ENCODE assay signal across 18 cellular contexts in the genomic region with DNA sequence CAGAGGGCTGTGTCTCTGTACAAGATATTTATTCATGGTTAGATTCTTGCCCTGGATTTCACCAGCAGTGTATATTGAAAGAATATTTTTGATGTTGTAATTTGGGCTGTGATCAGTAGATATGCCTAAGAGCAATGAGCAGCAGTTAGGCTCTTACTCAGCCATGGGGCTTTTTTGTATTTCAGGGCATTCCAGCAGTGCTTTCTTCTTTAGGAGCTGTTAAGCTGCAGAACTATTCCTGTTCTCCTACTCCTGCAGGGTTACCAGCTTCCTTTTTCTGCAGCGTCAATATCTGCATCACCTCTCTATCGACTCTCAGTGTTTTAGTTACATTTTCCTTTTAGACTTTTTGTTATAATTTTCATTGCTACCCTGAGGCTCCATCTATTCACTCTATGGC.
DNase-seq lines count a peak whose midpoint lies in the region; ATAC-seq and TF ChIP-seq lines count a peak whose summit lies in the region.
"Had no signal": no experiment of that assay in that cellular context is flagged by ENCODE, and none has a peak within 500 bp of the region (broad histone marks: within the 10 kb centered on the region; RNA-seq: fewer than 3 reads in every experiment).

No MANE protein-coding gene starts in this region.

- H2AFZ ChIP-seq in neural progenitor cell (replicated peaks), result peak overlapping the region; percentile 92

- H3K27ac ChIP-seq in neural progenitor cell, result peak overlapping the region; percentile 67
- H3K27ac ChIP-seq: BLaER1 treated with 17β-estradiol and CSF1 and Interleukin-3, amounts not matched to agents 10 nM and 100 nM; C4-2B had no signal

- no peak overlapping the region for H3K4me3 ChIP-seq in H7 (ENCODE audit: insufficient read depth, low read depth, low read length)
- H3K4me3 ChIP-seq in neural progenitor cell, result peak overlapping the region; percentile 8
- H3K4me3 ChIP-seq: BLaER1 treated with 17β-estradiol and CSF1 and Interleukin-3, amounts not matched to agents 10 nM and 100 nM had no signal

- no peak overlapping the region for H3K4me3 Mint-ChIP-seq in neural progenitor cell
- no peak overlapping the region for H3K4me3 Mint-ChIP-seq in stimulated activated effector memory CD8-positive, alpha-beta T cell treated with anti-CD3 and anti-CD28 coated beads, Interleukin-12 subunit alpha, Interleukin-12 subunit beta, amount 100 ng/mL, for 72 hours
- H3K4me3 Mint-ChIP-seq: B cell; CD4-positive, alpha-beta T cell; CD8-positive, alpha-beta T cell had no signal

- H3K36me3 Mint-ChIP-seq in neural progenitor cell, result no peaks in the 10 kb centered on the region
- H3K36me3 Mint-ChIP-seq in stimulated activated effector memory CD8-positive, alpha-beta T cell treated with anti-CD3 and anti-CD28 coated beads, Interleukin-12 subunit alpha, Interleukin-12 subunit beta, amount 100 ng/mL, for 72 hours, result no peaks in the 10 kb centered on the region
- H3K36me3 Mint-ChIP-seq: CD8-positive, alpha-beta T cell had no signal

- H3K9me3 Mint-ChIP-seq in neural progenitor cell, result peaks cover 2% of the 10 kb centered on the region
- peaks cover 5% of the 10 kb centered on the region for H3K9me3 Mint-ChIP-seq in stimulated activated effector memory CD8-positive, alpha-beta T cell treated with anti-CD3 and anti-CD28 coated beads, Interleukin-12 subunit alpha, Interleukin-12 subunit beta, amount 100 ng/mL, for 72 hours
- H3K9me3 Mint-ChIP-seq: CD4-positive, alpha-beta T cell; CD8-positive, alpha-beta T cell had no signal

- no peak for TF ChIP-seq CTCF in neural progenitor cell (IDR thresholded peaks at IDR 0.05)

- peaks cover 3% of the 10 kb centered on the region for H3K27me3 Mint-ChIP-seq in neural progenitor cell (ENCODE audit: insufficient read depth, low read depth)
- H3K27me3 Mint-ChIP-seq: B cell; CD4-positive, alpha-beta T cell had no signal

- no peak for ATAC-seq in GM18868 (IDR thresholded peaks at IDR 0.05; ENCODE audit: unreplicated experiment)
- ATAC-seq in stimulated activated effector memory CD8-positive, alpha-beta T cell treated with anti-CD3 and anti-CD28 coated beads, Interleukin-12 subunit alpha, Interleukin-12 subunit beta, amount 100 ng/mL, for 72 hours, result no peak
- ATAC-seq: CD8-positive, alpha-beta T cell had no signal

- H3K9ac ChIP-seq in neural progenitor cell, result no peak overlapping the region
- H3K9ac ChIP-seq: BLaER1 treated with 17β-estradiol and CSF1 and Interleukin-3, amounts not matched to agents 10 nM and 100 nM had no signal

- H3K4me2 ChIP-seq in neural progenitor cell, result peak overlapping the region; percentile 50
- H3K4me2 ChIP-seq: BLaER1 treated with 17β-estradiol and CSF1 and Interleukin-3, amounts not matched to agents 10 nM and 100 nM had no signal

- H3F3A ChIP-seq in neural progenitor cell (ENCODE audit: low read depth), result peaks cover 7% of the 10 kb centered on the region

- peak; percentile 2 for DNase-seq in H7
- peak; percentile 15 for DNase-seq in fibroblast of peridontal ligament (ENCODE audit: extremely low read depth)
- peak; percentile 57 for DNase-seq in neural progenitor cell (ENCODE audit: low spot score)
- DNase-seq in AG20443 (ENCODE audit: low spot score), result no peak
- DNase-seq in stimulated activated effector memory CD8-positive, alpha-beta T cell treated with anti-CD3 and anti-CD28 coated beads, Interleukin-12 subunit alpha, Interleukin-12 subunit beta, amount 100 ng/mL, for 72 hours (ENCODE audit: low spot score in 2 of 2), result no peak
- DNase-seq: 8988T; ACHN; AML-193; Caco-2; Calu3; CD4-positive, alpha-beta T cell; CD8-positive, alpha-beta T cell; DMS79 treated with DMSO at 0.1 percent for 48 hours; GF-D8 had no signal

- peak overlapping the region; percentile 0 for H3K27ac Mint-ChIP-seq in neural progenitor cell
- no peak overlapping the region for H3K27ac Mint-ChIP-seq in stimulated activated effector memory CD8-positive, alpha-beta T cell treated with anti-CD3 and anti-CD28 coated beads, Interleukin-12 subunit alpha, Interleukin-12 subunit beta, amount 100 ng/mL, for 72 hours
- H3K27ac Mint-ChIP-seq: B cell; CD4-positive, alpha-beta T cell; CD8-positive, alpha-beta T cell had no signal

- no peaks in the 10 kb centered on the region for H3K9me3 ChIP-seq in neural progenitor cell (ENCODE audit: low read depth)
- H3K9me3 ChIP-seq: Caco-2 had no signal

- no peaks in the 10 kb centered on the region for H3K36me3 ChIP-seq in H7 (replicated peaks; ENCODE audit: control insufficient read depth, insufficient read depth, low read length)
- no peaks in the 10 kb centered on the region for H3K36me3 ChIP-seq in neural progenitor cell
- H3K36me3 ChIP-seq: BLaER1 treated with 17β-estradiol and CSF1 and Interleukin-3, amounts not matched to agents 10 nM and 100 nM had no signal

- H3K4me1 Mint-ChIP-seq in neural progenitor cell, result peaks cover 15% of the 10 kb centered on the region
- no peaks in the 10 kb centered on the region for H3K4me1 Mint-ChIP-seq in stimulated activated effector memory CD8-positive, alpha-beta T cell treated with anti-CD3 and anti-CD28 coated beads, Interleukin-12 subunit alpha, Interleukin-12 subunit beta, amount 100 ng/mL, for 72 hours
- H3K4me1 Mint-ChIP-seq: B cell had no signal

- no peaks in the 10 kb centered on the region for H3K79me2 ChIP-seq in neural progenitor cell (ENCODE audit: low read depth)

- peaks cover 21% of the 10 kb centered on the region for H3K4me1 ChIP-seq in neural progenitor cell
- H3K4me1 ChIP-seq: BLaER1 treated with 17β-estradiol and CSF1 and Interleukin-3, amounts not matched to agents 10 nM and 100 nM had no signal

- H3K27me3 ChIP-seq in H7 (ENCODE audit: control insufficient read depth, insufficient read depth, low read length) (no peaks in the 10 kb centered on the region), neural progenitor cell (no peaks in the 10 kb centered on the region)
- H3K27me3 ChIP-seq: BLaER1 treated with 17β-estradiol and CSF1 and Interleukin-3, amounts not matched to agents 10 nM and 100 nM had no signal

- H4K20me1 ChIP-seq in neural progenitor cell (ENCODE audit: low read depth), result no peaks in the 10 kb centered on the region
- H4K20me1 ChIP-seq: BLaER1 treated with 17β-estradiol and CSF1 and Interleukin-3, amounts not matched to agents 10 nM and 100 nM had no signal

Comparison
In these comparisons a context has a peak if more than half of its experiments do, and no peak if none do; other contexts are left out.
1. DNase-seq: peak in H7 (single experiment), fibroblast of peridontal ligament (single experiment) and neural progenitor cell (single experiment); none in AG20443 (single experiment) and stimulated activated effector memory CD8-positive, alpha-beta T cell treated with anti-CD3 and anti-CD28 coated beads, Interleukin-12 subunit alpha, Interleukin-12 subunit beta, amount 100 ng/mL, for 72 hours (0 of 2).